ENCODE assay signal across 1 cellular context in the genomic region with DNA sequence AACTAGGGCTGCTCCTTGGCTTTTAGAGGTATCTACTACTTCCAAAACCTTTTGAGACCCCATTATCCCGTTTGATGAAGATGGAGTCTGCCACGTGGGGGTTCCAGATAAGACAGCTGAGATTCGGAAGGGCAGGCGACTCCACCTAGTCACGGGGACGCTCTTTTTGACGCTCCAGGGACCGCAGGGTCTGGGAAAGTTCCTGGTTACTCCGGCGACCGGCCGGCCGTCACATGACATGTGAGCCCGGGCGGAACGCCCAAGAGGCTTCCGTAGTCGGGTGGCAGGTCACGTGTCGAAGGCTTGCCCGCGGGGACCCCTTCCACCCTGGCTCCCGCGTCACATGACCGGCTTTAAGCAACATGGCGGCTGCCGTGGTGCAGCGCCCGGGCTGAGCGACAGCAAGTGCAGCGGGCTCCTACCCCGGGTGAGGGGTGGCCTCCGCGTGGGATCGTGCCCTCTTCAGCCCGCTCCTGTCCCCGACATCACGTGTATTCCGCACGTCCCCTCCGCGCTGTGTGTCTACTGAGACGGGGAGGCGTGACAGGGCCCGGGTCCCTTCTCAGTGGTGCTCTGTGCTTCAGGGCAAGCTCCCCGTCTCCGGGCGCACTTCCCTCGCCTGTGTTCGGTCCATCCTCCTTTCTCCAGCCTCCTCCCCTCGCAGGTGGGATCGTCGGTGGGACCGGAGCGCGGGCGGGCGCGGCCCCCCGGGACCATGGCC.
TF ChIP-seq lines count a peak whose summit lies in the region.

A gene with protein sequence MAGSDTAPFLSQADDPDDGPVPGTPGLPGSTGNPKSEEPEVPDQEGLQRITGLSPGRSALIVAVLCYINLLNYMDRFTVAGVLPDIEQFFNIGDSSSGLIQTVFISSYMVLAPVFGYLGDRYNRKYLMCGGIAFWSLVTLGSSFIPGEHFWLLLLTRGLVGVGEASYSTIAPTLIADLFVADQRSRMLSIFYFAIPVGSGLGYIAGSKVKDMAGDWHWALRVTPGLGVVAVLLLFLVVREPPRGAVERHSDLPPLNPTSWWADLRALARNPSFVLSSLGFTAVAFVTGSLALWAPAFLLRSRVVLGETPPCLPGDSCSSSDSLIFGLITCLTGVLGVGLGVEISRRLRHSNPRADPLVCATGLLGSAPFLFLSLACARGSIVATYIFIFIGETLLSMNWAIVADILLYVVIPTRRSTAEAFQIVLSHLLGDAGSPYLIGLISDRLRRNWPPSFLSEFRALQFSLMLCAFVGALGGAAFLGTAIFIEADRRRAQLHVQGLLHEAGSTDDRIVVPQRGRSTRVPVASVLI (plus strand): TSS at position 342 of the 721 bp plus-strand sequence. CDS start 374 bp downstream, at position 716.

TF ChIP-seq in HepG2, 621 proteins besides CTCF, POLR2A, EP300 and RAD21 (continued from another document and continues in another):
- TF ChIP-seq, protein P1, sequence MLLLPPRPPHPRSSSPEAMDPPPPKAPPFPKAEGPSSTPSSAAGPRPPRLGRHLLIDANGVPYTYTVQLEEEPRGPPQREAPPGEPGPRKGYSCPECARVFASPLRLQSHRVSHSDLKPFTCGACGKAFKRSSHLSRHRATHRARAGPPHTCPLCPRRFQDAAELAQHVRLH (CRISPR knock-in tag; IDR thresholded peaks at IDR 0.05; ENCODE audit: borderline replicate concordance, low read depth): peak; percentile 74
- TF ChIP-seq CENPT (CRISPR knock-in tag; IDR thresholded peaks at IDR 0.05; ENCODE audit: low read depth): peak; percentile 70; the same call in 1 of the 2 replicates
- TF ChIP-seq SNAPC2 (CRISPR knock-in tag; IDR thresholded peaks at IDR 0.05): peak; percentile 58; the same call in 1 of the 2 replicates
- TF ChIP-seq, protein P2, sequence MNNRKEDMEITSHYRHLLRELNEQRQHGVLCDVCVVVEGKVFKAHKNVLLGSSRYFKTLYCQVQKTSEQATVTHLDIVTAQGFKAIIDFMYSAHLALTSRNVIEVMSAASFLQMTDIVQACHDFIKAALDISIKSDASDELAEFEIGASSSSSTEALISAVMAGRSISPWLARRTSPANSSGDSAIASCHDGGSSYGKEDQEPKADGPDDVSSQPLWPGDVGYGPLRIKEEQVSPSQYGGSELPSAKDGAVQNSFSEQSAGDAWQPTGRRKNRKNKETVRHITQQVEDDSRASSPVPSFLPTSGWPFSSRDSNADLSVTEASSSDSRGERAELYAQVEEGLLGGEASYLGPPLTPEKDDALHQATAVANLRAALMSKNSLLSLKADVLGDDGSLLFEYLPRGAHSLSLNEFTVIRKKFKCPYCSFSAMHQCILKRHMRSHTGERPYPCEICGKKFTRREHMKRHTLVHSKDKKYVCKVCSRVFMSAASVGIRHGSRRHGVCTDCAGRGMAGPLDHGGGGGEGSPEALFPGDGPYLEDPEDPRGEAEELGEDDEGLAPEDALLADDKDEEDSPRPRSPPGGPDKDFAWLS (CRISPR knock-in tag; IDR thresholded peaks at IDR 0.05; ENCODE audit: borderline replicate concordance): peak; percentile 97
- TF ChIP-seq, protein P3, sequence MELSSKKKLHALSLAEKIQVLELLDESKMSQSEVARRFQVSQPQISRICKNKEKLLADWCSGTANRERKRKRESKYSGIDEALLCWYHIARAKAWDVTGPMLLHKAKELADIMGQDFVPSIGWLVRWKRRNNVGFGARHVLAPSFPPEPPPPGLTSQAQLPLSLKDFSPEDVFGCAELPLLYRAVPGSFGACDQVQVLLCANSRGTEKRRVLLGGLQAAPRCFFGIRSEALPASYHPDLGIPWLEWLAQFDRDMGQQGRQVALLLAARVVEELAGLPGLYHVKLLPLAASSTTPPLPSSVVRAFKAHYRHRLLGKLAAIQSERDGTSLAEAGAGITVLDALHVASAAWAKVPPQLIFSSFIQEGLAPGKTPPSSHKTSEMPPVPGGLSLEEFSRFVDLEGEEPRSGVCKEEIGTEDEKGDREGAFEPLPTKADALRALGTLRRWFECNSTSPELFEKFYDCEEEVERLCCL (CRISPR knock-in tag; IDR thresholded peaks at IDR 0.05; ENCODE audit: borderline replicate concordance): no peak; the same call in 1 of the 2 replicates
- TF ChIP-seq SIN3A (IDR thresholded peaks at IDR 0.05; ENCODE audit: borderline replicate concordance, low read depth, low read length): peak; percentile 96
- TF ChIP-seq ZNF605 (CRISPR knock-in tag; IDR thresholded peaks at IDR 0.05): peak; percentile 83
- TF ChIP-seq ZNF501 (CRISPR knock-in tag; IDR thresholded peaks at IDR 0.05): peak; percentile 98
- no peak for TF ChIP-seq RFX5 (IDR thresholded peaks at IDR 0.05; ENCODE audit: low read depth, low read length)
- TF ChIP-seq, protein P4, sequence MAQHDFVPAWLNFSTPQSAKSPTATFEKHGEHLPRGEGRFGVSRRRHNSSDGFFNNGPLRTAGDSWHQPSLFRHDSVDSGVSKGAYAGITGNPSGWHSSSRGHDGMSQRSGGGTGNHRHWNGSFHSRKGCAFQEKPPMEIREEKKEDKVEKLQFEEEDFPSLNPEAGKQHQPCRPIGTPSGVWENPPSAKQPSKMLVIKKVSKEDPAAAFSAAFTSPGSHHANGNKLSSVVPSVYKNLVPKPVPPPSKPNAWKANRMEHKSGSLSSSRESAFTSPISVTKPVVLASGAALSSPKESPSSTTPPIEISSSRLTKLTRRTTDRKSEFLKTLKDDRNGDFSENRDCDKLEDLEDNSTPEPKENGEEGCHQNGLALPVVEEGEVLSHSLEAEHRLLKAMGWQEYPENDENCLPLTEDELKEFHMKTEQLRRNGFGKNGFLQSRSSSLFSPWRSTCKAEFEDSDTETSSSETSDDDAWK (CRISPR knock-in tag; IDR thresholded peaks at IDR 0.05): no peak
- TF ChIP-seq ZBTB7A (CRISPR knock-in tag; IDR thresholded peaks at IDR 0.05): peak; percentile 78; the same call in 1 of the 2 replicates
- peak; percentile 86; the same call in 1 of the 2 replicates for TF ChIP-seq ZNF232 (CRISPR knock-in tag; IDR thresholded peaks at IDR 0.05; ENCODE audit: borderline replicate concordance)
- TF ChIP-seq, protein P5, sequence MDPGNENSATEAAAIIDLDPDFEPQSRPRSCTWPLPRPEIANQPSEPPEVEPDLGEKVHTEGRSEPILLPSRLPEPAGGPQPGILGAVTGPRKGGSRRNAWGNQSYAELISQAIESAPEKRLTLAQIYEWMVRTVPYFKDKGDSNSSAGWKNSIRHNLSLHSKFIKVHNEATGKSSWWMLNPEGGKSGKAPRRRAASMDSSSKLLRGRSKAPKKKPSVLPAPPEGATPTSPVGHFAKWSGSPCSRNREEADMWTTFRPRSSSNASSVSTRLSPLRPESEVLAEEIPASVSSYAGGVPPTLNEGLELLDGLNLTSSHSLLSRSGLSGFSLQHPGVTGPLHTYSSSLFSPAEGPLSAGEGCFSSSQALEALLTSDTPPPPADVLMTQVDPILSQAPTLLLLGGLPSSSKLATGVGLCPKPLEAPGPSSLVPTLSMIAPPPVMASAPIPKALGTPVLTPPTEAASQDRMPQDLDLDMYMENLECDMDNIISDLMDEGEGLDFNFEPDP (CRISPR knock-in tag; conservative IDR thresholded peaks at IDR 0.05): no peak
- TF ChIP-seq, protein P6, sequence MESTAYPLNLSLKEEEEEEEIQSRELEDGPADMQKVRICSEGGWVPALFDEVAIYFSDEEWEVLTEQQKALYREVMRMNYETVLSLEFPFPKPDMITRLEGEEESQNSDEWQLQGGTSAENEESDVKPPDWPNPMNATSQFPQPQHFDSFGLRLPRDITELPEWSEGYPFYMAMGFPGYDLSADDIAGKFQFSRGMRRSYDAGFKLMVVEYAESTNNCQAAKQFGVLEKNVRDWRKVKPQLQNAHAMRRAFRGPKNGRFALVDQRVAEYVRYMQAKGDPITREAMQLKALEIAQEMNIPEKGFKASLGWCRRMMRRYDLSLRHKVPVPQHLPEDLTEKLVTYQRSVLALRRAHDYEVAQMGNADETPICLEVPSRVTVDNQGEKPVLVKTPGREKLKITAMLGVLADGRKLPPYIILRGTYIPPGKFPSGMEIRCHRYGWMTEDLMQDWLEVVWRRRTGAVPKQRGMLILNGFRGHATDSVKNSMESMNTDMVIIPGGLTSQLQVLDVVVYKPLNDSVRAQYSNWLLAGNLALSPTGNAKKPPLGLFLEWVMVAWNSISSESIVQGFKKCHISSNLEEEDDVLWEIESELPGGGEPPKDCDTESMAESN (CRISPR knock-in tag; conservative IDR thresholded peaks at IDR 0.05): peak; percentile 97
- no peak for TF ChIP-seq MATR3 (CRISPR knock-in tag; IDR thresholded peaks at IDR 0.05)
- TF ChIP-seq, protein P7, sequence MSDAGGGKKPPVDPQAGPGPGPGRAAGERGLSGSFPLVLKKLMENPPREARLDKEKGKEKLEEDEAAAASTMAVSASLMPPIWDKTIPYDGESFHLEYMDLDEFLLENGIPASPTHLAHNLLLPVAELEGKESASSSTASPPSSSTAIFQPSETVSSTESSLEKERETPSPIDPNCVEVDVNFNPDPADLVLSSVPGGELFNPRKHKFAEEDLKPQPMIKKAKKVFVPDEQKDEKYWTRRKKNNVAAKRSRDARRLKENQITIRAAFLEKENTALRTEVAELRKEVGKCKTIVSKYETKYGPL (CRISPR knock-in tag; IDR thresholded peaks at IDR 0.05): peak; percentile 90
- peak; percentile 93 for TF ChIP-seq ZNF670 (CRISPR knock-in tag; IDR thresholded peaks at IDR 0.05; ENCODE audit: borderline replicate concordance)
- TF ChIP-seq SP5 (CRISPR knock-in tag; IDR thresholded peaks at IDR 0.05; ENCODE audit: borderline replicate concordance, low read depth): no peak
- peak; percentile 99 for TF ChIP-seq SALL2 (CRISPR knock-in tag; IDR thresholded peaks at IDR 0.05)
- TF ChIP-seq KAT8 (CRISPR knock-in tag; IDR thresholded peaks at IDR 0.05): peak; percentile 100
- peak; percentile 67; the same call in 1 of the 2 replicates for TF ChIP-seq SIX1 (CRISPR knock-in tag; IDR thresholded peaks at IDR 0.05; ENCODE audit: borderline replicate concordance)
- TF ChIP-seq, protein P8, sequence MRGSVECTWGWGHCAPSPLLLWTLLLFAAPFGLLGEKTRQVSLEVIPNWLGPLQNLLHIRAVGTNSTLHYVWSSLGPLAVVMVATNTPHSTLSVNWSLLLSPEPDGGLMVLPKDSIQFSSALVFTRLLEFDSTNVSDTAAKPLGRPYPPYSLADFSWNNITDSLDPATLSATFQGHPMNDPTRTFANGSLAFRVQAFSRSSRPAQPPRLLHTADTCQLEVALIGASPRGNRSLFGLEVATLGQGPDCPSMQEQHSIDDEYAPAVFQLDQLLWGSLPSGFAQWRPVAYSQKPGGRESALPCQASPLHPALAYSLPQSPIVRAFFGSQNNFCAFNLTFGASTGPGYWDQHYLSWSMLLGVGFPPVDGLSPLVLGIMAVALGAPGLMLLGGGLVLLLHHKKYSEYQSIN (CRISPR knock-in tag; IDR thresholded peaks at IDR 0.05; ENCODE audit: borderline replicate concordance): no peak
- peak; percentile 99 for TF ChIP-seq TGIF2 (CRISPR knock-in tag; IDR thresholded peaks at IDR 0.05)
- peak; percentile 60; the same call in 1 of the 2 replicates for TF ChIP-seq NAIF1 (CRISPR knock-in tag; IDR thresholded peaks at IDR 0.05; ENCODE audit: borderline replicate concordance)
- TF ChIP-seq, protein P9, sequence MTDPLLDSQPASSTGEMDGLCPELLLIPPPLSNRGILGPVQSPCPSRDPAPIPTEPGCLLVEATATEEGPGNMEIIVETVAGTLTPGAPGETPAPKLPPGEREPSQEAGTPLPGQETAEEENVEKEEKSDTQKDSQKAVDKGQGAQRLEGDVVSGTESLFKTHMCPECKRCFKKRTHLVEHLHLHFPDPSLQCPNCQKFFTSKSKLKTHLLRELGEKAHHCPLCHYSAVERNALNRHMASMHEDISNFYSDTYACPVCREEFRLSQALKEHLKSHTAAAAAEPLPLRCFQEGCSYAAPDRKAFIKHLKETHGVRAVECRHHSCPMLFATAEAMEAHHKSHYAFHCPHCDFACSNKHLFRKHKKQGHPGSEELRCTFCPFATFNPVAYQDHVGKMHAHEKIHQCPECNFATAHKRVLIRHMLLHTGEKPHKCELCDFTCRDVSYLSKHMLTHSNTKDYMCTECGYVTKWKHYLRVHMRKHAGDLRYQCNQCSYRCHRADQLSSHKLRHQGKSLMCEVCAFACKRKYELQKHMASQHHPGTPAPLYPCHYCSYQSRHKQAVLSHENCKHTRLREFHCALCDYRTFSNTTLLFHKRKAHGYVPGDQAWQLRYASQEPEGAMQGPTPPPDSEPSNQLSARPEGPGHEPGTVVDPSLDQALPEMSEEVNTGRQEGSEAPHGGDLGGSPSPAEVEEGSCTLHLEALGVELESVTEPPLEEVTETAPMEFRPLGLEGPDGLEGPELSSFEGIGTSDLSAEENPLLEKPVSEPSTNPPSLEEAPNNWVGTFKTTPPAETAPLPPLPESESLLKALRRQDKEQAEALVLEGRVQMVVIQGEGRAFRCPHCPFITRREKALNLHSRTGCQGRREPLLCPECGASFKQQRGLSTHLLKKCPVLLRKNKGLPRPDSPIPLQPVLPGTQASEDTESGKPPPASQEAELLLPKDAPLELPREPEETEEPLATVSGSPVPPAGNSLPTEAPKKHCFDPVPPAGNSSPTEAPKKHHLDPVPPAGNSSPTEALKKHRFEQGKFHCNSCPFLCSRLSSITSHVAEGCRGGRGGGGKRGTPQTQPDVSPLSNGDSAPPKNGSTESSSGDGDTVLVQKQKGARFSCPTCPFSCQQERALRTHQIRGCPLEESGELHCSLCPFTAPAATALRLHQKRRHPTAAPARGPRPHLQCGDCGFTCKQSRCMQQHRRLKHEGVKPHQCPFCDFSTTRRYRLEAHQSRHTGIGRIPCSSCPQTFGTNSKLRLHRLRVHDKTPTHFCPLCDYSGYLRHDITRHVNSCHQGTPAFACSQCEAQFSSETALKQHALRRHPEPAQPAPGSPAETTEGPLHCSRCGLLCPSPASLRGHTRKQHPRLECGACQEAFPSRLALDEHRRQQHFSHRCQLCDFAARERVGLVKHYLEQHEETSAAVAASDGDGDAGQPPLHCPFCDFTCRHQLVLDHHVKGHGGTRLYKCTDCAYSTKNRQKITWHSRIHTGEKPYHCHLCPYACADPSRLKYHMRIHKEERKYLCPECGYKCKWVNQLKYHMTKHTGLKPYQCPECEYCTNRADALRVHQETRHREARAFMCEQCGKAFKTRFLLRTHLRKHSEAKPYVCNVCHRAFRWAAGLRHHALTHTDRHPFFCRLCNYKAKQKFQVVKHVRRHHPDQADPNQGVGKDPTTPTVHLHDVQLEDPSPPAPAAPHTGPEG (CRISPR knock-in tag; IDR thresholded peaks at IDR 0.05): peak; percentile 58; the same call in 1 of the 2 replicates
- TF ChIP-seq ZSCAN22 (CRISPR knock-in tag; IDR thresholded peaks at IDR 0.05): 0 out of 2 replicates have a peak, but pooled peaks have one; percentile 37
- no peak for TF ChIP-seq HDAC6 (IDR thresholded peaks at IDR 0.05; ENCODE audit: low read depth, low read length)
- TF ChIP-seq, protein P10, sequence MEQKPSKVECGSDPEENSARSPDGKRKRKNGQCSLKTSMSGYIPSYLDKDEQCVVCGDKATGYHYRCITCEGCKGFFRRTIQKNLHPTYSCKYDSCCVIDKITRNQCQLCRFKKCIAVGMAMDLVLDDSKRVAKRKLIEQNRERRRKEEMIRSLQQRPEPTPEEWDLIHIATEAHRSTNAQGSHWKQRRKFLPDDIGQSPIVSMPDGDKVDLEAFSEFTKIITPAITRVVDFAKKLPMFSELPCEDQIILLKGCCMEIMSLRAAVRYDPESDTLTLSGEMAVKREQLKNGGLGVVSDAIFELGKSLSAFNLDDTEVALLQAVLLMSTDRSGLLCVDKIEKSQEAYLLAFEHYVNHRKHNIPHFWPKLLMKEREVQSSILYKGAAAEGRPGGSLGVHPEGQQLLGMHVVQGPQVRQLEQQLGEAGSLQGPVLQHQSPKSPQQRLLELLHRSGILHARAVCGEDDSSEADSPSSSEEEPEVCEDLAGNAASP (CRISPR knock-in tag; IDR thresholded peaks at IDR 0.05; ENCODE audit: borderline replicate concordance): no peak
- no peak; the same call in 1 of the 2 replicates for TF ChIP-seq ZBTB21 (CRISPR knock-in tag; IDR thresholded peaks at IDR 0.05)
